Comparison of ENCODE assay signal across 1 cellular context in the genomic region with DNA sequence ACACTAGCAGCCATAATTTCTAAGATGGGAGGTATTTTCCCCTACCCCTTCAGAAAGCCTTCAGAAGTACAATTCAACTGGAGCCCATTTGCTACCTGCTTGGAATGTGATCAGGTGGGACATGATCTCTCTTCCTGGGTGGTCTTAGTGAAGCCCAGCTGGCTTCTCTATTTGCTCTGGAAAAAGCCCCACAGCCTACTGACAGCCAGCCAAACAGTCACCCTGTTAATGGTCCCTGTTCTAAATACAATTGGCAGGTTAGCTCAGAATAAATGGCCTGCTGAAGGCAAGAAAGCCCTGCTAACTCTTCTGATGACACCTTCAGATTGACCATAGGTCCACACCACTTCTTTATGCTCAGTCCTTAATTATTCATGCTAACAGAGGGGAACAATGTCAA.
TF ChIP-seq lines count a peak whose summit lies in the region.

No MANE protein-coding gene starts in this region.

TF ChIP-seq in GM23338, 12 proteins besides CTCF, POLR2A, EP300 and RAD21 (continued from another document):
- TF ChIP-seq, protein P1, sequence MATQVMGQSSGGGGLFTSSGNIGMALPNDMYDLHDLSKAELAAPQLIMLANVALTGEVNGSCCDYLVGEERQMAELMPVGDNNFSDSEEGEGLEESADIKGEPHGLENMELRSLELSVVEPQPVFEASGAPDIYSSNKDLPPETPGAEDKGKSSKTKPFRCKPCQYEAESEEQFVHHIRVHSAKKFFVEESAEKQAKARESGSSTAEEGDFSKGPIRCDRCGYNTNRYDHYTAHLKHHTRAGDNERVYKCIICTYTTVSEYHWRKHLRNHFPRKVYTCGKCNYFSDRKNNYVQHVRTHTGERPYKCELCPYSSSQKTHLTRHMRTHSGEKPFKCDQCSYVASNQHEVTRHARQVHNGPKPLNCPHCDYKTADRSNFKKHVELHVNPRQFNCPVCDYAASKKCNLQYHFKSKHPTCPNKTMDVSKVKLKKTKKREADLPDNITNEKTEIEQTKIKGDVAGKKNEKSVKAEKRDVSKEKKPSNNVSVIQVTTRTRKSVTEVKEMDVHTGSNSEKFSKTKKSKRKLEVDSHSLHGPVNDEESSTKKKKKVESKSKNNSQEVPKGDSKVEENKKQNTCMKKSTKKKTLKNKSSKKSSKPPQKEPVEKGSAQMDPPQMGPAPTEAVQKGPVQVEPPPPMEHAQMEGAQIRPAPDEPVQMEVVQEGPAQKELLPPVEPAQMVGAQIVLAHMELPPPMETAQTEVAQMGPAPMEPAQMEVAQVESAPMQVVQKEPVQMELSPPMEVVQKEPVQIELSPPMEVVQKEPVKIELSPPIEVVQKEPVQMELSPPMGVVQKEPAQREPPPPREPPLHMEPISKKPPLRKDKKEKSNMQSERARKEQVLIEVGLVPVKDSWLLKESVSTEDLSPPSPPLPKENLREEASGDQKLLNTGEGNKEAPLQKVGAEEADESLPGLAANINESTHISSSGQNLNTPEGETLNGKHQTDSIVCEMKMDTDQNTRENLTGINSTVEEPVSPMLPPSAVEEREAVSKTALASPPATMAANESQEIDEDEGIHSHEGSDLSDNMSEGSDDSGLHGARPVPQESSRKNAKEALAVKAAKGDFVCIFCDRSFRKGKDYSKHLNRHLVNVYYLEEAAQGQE (IDR thresholded peaks at IDR 0.05; ENCODE audit: unreplicated experiment): no peak
- TF ChIP-seq ZNF331 (CRISPR knock-in tag; IDR thresholded peaks at IDR 0.05; ENCODE audit: low read depth) (no peak), NANOG (IDR thresholded peaks at IDR 0.05; ENCODE audit: borderline replicate concordance) (no peak), EZH2phosphoT487 (IDR thresholded peaks at IDR 0.05; ENCODE audit: unreplicated experiment) (no peak), CREB1 (CRISPR knock-in tag; IDR thresholded peaks at IDR 0.05; ENCODE audit: low read depth) (no peak)
- TF ChIP-seq, protein P2, sequence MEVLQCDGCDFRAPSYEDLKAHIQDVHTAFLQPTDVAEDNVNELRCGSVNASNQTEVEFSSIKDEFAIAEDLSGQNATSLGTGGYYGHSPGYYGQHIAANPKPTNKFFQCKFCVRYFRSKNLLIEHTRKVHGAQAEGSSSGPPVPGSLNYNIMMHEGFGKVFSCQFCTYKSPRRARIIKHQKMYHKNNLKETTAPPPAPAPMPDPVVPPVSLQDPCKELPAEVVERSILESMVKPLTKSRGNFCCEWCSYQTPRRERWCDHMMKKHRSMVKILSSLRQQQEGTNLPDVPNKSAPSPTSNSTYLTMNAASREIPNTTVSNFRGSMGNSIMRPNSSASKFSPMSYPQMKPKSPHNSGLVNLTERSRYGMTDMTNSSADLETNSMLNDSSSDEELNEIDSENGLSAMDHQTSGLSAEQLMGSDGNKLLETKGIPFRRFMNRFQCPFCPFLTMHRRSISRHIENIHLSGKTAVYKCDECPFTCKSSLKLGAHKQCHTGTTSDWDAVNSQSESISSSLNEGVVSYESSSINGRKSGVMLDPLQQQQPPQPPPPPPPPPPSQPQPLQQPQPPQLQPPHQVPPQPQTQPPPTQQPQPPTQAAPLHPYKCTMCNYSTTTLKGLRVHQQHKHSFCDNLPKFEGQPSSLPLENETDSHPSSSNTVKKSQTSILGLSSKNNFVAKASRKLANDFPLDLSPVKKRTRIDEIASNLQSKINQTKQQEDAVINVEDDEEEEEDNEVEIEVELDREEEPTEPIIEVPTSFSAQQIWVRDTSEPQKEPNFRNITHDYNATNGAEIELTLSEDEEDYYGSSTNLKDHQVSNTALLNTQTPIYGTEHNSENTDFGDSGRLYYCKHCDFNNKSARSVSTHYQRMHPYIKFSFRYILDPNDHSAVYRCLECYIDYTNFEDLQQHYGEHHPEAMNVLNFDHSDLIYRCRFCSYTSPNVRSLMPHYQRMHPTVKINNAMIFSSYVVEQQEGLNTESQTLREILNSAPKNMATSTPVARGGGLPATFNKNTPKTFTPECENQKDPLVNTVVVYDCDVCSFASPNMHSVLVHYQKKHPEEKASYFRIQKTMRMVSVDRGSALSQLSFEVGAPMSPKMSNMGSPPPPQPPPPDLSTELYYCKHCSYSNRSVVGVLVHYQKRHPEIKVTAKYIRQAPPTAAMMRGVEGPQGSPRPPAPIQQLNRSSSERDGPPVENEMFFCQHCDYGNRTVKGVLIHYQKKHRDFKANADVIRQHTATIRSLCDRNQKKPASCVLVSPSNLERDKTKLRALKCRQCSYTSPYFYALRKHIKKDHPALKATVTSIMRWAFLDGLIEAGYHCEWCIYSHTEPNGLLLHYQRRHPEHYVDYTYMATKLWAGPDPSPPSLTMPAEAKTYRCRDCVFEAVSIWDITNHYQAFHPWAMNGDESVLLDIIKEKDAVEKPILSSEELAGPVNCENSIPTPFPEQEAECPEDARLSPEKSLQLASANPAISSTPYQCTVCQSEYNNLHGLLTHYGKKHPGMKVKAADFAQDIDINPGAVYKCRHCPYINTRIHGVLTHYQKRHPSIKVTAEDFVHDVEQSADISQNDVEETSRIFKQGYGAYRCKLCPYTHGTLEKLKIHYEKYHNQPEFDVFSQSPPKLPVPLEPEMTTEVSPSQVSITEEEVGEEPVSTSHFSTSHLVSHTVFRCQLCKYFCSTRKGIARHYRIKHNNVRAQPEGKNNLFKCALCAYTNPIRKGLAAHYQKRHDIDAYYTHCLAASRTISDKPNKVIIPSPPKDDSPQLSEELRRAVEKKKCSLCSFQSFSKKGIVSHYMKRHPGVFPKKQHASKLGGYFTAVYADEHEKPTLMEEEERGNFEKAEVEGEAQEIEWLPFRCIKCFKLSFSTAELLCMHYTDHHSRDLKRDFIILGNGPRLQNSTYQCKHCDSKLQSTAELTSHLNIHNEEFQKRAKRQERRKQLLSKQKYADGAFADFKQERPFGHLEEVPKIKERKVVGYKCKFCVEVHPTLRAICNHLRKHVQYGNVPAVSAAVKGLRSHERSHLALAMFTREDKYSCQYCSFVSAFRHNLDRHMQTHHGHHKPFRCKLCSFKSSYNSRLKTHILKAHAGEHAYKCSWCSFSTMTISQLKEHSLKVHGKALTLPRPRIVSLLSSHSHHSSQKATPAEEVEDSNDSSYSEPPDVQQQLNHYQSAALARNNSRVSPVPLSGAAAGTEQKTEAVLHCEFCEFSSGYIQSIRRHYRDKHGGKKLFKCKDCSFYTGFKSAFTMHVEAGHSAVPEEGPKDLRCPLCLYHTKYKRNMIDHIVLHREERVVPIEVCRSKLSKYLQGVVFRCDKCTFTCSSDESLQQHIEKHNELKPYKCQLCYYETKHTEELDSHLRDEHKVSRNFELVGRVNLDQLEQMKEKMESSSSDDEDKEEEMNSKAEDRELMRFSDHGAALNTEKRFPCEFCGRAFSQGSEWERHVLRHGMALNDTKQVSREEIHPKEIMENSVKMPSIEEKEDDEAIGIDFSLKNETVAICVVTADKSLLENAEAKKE (CRISPR knock-in tag; IDR thresholded peaks at IDR 0.05): no peak
TF ChIP-seq in GM23338: peak in this region for 0.
